ENCODE assay signal across 8 cellular contexts in genomic region chr5:41636605-41637004, GRCh38.
DNase-seq lines count a peak whose midpoint lies in the region; ATAC-seq and TF ChIP-seq lines count a peak whose summit lies in the region.

No MANE protein-coding gene starts in this region.

- no peak for TF ChIP-seq POLR2A in suprapubic skin (IDR thresholded peaks at IDR 0.05)
- TF ChIP-seq POLR2A in Peyer's patch (IDR thresholded peaks at IDR 0.05) = no peak

- H3K27me3 Mint-ChIP-seq in endothelial cell (ENCODE audit: unreplicated experiment) = peaks cover 2% of the 10 kb centered on the region

- no peaks in the 10 kb centered on the region for H3K9me3 ChIP-seq in suprapubic skin
- no peaks in the 10 kb centered on the region for H3K9me3 ChIP-seq in Peyer's patch

- H3K4me1 Mint-ChIP-seq in endothelial cell (ENCODE audit: unreplicated experiment) = peaks cover 12% of the 10 kb centered on the region

- 79% methylated on average over 2 of the region's 2 CpGs for WGBS in suprapubic skin

- TF ChIP-seq EP300 in suprapubic skin (IDR thresholded peaks at IDR 0.05) = no peak

- H3K9me3 Mint-ChIP-seq in endothelial cell (ENCODE audit: unreplicated experiment) = no peaks in the 10 kb centered on the region

- ATAC-seq in GM19023 (IDR thresholded peaks at IDR 0.05; ENCODE audit: unreplicated experiment) = no peak

- no peak overlapping the region for H3K27ac Mint-ChIP-seq in endothelial cell (ENCODE audit: unreplicated experiment)

- H3K27ac ChIP-seq in suprapubic skin = no peak overlapping the region
- H3K27ac ChIP-seq in Peyer's patch = no peak overlapping the region

- H3K36me3 Mint-ChIP-seq in endothelial cell (ENCODE audit: low read depth, unreplicated experiment) = no peaks in the 10 kb centered on the region

- H3K4me3 ChIP-seq in suprapubic skin = no peak overlapping the region
- H3K4me3 ChIP-seq in Peyer's patch = no peak overlapping the region

- H3K4me3 Mint-ChIP-seq in endothelial cell (ENCODE audit: unreplicated experiment) = no peak overlapping the region

- no peaks in the 10 kb centered on the region for H3K4me1 ChIP-seq in suprapubic skin
- H3K4me1 ChIP-seq in Peyer's patch = no peaks in the 10 kb centered on the region

- H3K27me3 ChIP-seq in suprapubic skin (no peaks in the 10 kb centered on the region), Peyer's patch (no peaks in the 10 kb centered on the region)

- TF ChIP-seq CTCF in GM12872 (IDR thresholded peaks at IDR 0.05; ENCODE audit: insufficient read depth, low read depth, low read length) (peak; percentile 54), endothelial cell (IDR thresholded peaks at IDR 0.05; ENCODE audit: unreplicated experiment) (peak; percentile 70), suprapubic skin (IDR thresholded peaks at IDR 0.05) (peak in 1 of 2 donors; percentile 13), Peyer's patch (IDR thresholded peaks at IDR 0.05) (peak in 1 of 6 experiments; percentile 13)

- H3K36me3 ChIP-seq in suprapubic skin (no peaks in the 10 kb centered on the region), Peyer's patch (no peaks in the 10 kb centered on the region)

- DNase-seq in HCEC 1CT (peak; percentile 39), NCI-H1436 (lab: John Stamatoyannopoulos, UW) (peak; percentile 28), endothelial cell (ENCODE audit: low spot score) (peak; percentile 33), suprapubic skin (ENCODE audit: low spot score in 2 of 2) (no peak), medulla oblongata (ENCODE audit: extremely low spot score) (no peak), Peyer's patch (no peak)

Comparison
In these comparisons a context has a peak if more than half of its experiments do, and no peak if none do; other contexts are left out.
1. DNase-seq: peak in HCEC 1CT (single experiment), NCI-H1436 (single experiment) and endothelial cell (single experiment); none in suprapubic skin (0 of 2), medulla oblongata (single experiment) and Peyer's patch (0 of 3).